8 cellular contexts compared by ENCODE assay signal in genomic region chr2:223944704-223945531, GRCh38. TPM values are rescaled to one million over a fixed set of nuclear protein-coding genes. Genes with fewer than 3 reads are reported as not detected.
A peak's percentile ranks its signal among the peaks of the same experiment; 100 is the strongest.
DNase-seq lines count a peak whose midpoint lies in the region; ATAC-seq and TF ChIP-seq lines count a peak whose summit lies in the region.

TSS of gene WDFY1 (minus strand) at chr2:223945335. CDS start at chr2:223945284, 51 bp downstream.

- no peak for TF ChIP-seq CTCF in Peyer's patch (IDR thresholded peaks at IDR 0.05)

- peak within 1 kb of the TSS; percentile 84 to 97 (median 90) for H3K27ac Mint-ChIP-seq in IgD-negative memory B cell

- ATAC-seq in GM21576 (IDR thresholded peaks at IDR 0.05; ENCODE audit: unreplicated experiment) (peak; percentile 76), esophagus mucosa (peak; percentile 90)

- H3K4me3 Mint-ChIP-seq in IgD-negative memory B cell: peak within 1 kb of the TSS; percentile 93 to 98 (median 96)

- H3K4me3 ChIP-seq in Peyer's patch (peak within 1 kb of the TSS; percentile 87 to 100 (median 95)), muscle layer of duodenum (ENCODE audit: low read depth in 1 of 2, low read length in 2 of 2) (peak within 1 kb of the TSS; percentile 79 to 99)

- peaks cover 0 to 2% (median 0%) of the 10 kb centered on the region in 3 donors for H3K9me3 Mint-ChIP-seq in IgD-negative memory B cell

- H3K36me3 Mint-ChIP-seq in IgD-negative memory B cell: peaks cover 6% of the 10 kb centered on the region

- H3K27ac ChIP-seq in Peyer's patch (peak within 1 kb of the TSS; percentile 89 to 97 (median 95)), muscle layer of duodenum (ENCODE audit: low read length) (peak within 1 kb of the TSS; percentile 77)

- DNase-seq in DMS53 (lab: John Stamatoyannopoulos, UW) (peak; percentile 87), Peyer's patch (peak; percentile 79 to 94 (median 90))
- DNase-seq in activated T-cell treated with anti-CD3 and anti-CD28 coated beads, Interleukin-2, amount 50 U/mL, for 48 hours: peak; percentile 85 to 89
- DNase-seq in stimulated activated CD8-positive, alpha-beta memory T cell treated with anti-CD3 and anti-CD28 coated beads, Interleukin-7, amount 100 ng/mL, for 24 hours (ENCODE audit: low read depth): peak; percentile 61

- no peaks in the 10 kb centered on the region for H3K27me3 ChIP-seq in Peyer's patch
- no peaks in the 10 kb centered on the region for H3K27me3 ChIP-seq in muscle layer of duodenum (ENCODE audit: low read depth, low read length)

- peaks cover 0 to 26% (median 10%) of the 10 kb centered on the region in 4 donors for H3K4me1 ChIP-seq in Peyer's patch
- H3K4me1 ChIP-seq in muscle layer of duodenum (ENCODE audit: control insufficient read depth in 1 of 2, insufficient read depth in 2 of 2, low read length in 2 of 2): peaks cover 10 to 18% of the 10 kb centered on the region in 2 donors

- peak; percentile 78 to 83 for TF ChIP-seq POLR2A in Peyer's patch (IDR thresholded peaks at IDR 0.05)

- H3K36me3 ChIP-seq in Peyer's patch (no peaks in the 10 kb centered on the region), muscle layer of duodenum (ENCODE audit: control insufficient read depth in 1 of 2, insufficient read depth in 2 of 2, low read length in 2 of 2) (peaks cover 0 to 5% of the 10 kb centered on the region in 2 donors)

- no peaks in the 10 kb centered on the region for H3K27me3 Mint-ChIP-seq in IgD-negative memory B cell

- H3K4me1 Mint-ChIP-seq in IgD-negative memory B cell: peaks cover 37 to 47% (median 40%) of the 10 kb centered on the region in 3 donors

- H3K9me3 ChIP-seq in Peyer's patch (no peaks in the 10 kb centered on the region), muscle layer of duodenum (ENCODE audit: control insufficient read depth in 1 of 2, low read length in 2 of 2) (no peaks in the 10 kb centered on the region)

RNA-seq across cellular contexts. Expression of gene WDFY1, which starts in this region (rescaled TPM):
- polyA plus RNA-seq in IgD-negative memory B cell: 36.1 TPM
- 10 to 100 TPM; 36.9 to 82.0 (median 65.0) TPM for total RNA-seq in Peyer's patch
- 24.9 TPM for total RNA-seq in esophagus mucosa

Comparison
In these comparisons a context has a peak if more than half of its experiments do, and no peak if none do; other contexts are left out.
1. Peak in every context shown above with its lines: DNase-seq, ATAC-seq, H3K4me3 ChIP-seq and H3K27ac ChIP-seq.